In the genomic region with DNA sequence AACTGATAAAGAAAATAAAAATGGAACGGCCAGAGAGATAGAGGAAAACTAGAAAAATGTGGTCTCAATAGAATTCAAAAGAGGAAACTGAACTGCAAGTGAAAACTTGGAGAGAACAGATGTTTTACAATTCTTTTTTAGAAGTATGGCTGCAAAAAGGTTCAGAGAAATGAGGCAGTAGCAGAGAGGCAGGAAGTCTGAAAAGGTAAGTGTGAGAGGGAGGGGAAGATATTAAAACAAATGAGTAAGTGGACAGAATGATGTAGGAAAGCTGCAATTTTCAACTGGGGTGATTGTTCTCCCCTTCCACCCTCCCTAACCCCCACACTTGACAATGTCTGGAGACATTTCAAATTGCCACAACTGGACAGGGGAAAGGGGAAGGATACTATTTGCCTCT, we compare ENCODE assay signal across 15 cellular contexts. TPM values are rescaled to one million over a fixed set of nuclear protein-coding genes. Genes with fewer than 3 reads are reported as not detected.
A peak's percentile ranks its signal among the peaks of the same experiment; 100 is the strongest.
DNase-seq lines count a peak whose midpoint lies in the region; ATAC-seq and TF ChIP-seq lines count a peak whose summit lies in the region.
"Had no signal": no experiment of that assay in that cellular context is flagged by ENCODE, and none has a peak within 500 bp of the region (broad histone marks: within the 10 kb centered on the region; RNA-seq: fewer than 3 reads in every experiment).

No MANE protein-coding gene starts in this region.

- no peaks in the 10 kb centered on the region for H3K27me3 ChIP-seq in OCI-LY1 (ENCODE audit: insufficient read depth, low read length)
- H3K27me3 ChIP-seq in mesendoderm (ENCODE audit: insufficient read depth, low read length, poor library complexity): no peaks in the 10 kb centered on the region

- no peak overlapping the region for H4K5ac ChIP-seq in mesendoderm (ENCODE audit: low read length)

- peaks cover 35% of the 10 kb centered on the region for H3K36me3 ChIP-seq in OCI-LY1 (ENCODE audit: insufficient read depth, low read length)
- no peaks in the 10 kb centered on the region for H3K36me3 ChIP-seq in mesendoderm (ENCODE audit: control insufficient read depth, insufficient read depth, low read length)
- H3K36me3 ChIP-seq in mucosa of descending colon (ENCODE audit: low read depth): no peaks in the 10 kb centered on the region

- H2AK5ac ChIP-seq in mesendoderm (ENCODE audit: low read length): no peak overlapping the region

- H3K4me2 ChIP-seq in OCI-LY1 (ENCODE audit: low read length): peak overlapping the region; percentile 50; the same call in 1 of the 2 replicates
- no peak overlapping the region for H3K4me2 ChIP-seq in mesendoderm (ENCODE audit: low read length)

- H2BK120ac ChIP-seq in mesendoderm (ENCODE audit: low read depth, low read length): no peak overlapping the region

- H2BK15ac ChIP-seq in mesendoderm (replicated peaks; ENCODE audit: low read depth): no peak overlapping the region

- no peak overlapping the region for H2BK5ac ChIP-seq in mesendoderm (ENCODE audit: low read length)

- H3K23ac ChIP-seq in mesendoderm (ENCODE audit: low read length): no peak overlapping the region

- H3K18ac ChIP-seq in mesendoderm (ENCODE audit: low read length): no peak overlapping the region

- H3K9me3 ChIP-seq in OCI-LY1 (ENCODE audit: low read length) (0 out of 2 replicates have a peak, but pooled peaks cover 3% of the 10 kb centered on the region), mucosa of descending colon (no peaks in the 10 kb centered on the region)

- no CpG with 5 or more reads among the region's 1 CpG for WGBS in mesendoderm (ENCODE audit: extremely low coverage, insufficient coverage, low lambda C conversion rate)

- TF ChIP-seq CTCF in GM12865 (IDR thresholded peaks at IDR 0.05; ENCODE audit: insufficient read depth, low read depth, low read length, missing control alignments): no peak
- no peak for TF ChIP-seq CTCF in OCI-LY1 (IDR thresholded peaks at IDR 0.05; ENCODE audit: low read length)
- no peak for TF ChIP-seq CTCF in mucosa of descending colon (IDR thresholded peaks at IDR 0.05)

- H3K4ac ChIP-seq in mesendoderm (ENCODE audit: low read depth, low read length): no peak overlapping the region

- no peak overlapping the region for H4K8ac ChIP-seq in mesendoderm (ENCODE audit: low read depth, low read length)

- H3K4me1 ChIP-seq in OCI-LY1 (ENCODE audit: insufficient read depth, low read length, severe bottlenecking): peaks cover 34% of the 10 kb centered on the region
- H3K4me1 ChIP-seq in mesendoderm (ENCODE audit: control insufficient read depth, low read depth, low read length): peaks cover 2% of the 10 kb centered on the region
- H3K4me1 ChIP-seq in mucosa of descending colon (ENCODE audit: low read depth): peaks cover 24% of the 10 kb centered on the region

- H3K4me3 ChIP-seq in GM12865 (ENCODE audit: low read depth, low read length) (no peak overlapping the region), OCI-LY1 (ENCODE audit: low read depth, low read length, poor library complexity, severe bottlenecking) (no peak overlapping the region), mesendoderm (ENCODE audit: low read length) (no peak overlapping the region), mucosa of descending colon (no peak overlapping the region)

- no peaks in the 10 kb centered on the region for H3F3A ChIP-seq in OCI-LY1 (ENCODE audit: insufficient read depth, low read length)

- no peaks in the 10 kb centered on the region for H3K9me2 ChIP-seq in OCI-LY1 (ENCODE audit: low read depth, low read length)

- peaks cover 81% of the 10 kb centered on the region for H3K79me2 ChIP-seq in OCI-LY1 (ENCODE audit: insufficient read depth, low read length)
- peaks cover 55% of the 10 kb centered on the region for H3K79me2 ChIP-seq in mesendoderm (ENCODE audit: control insufficient read depth, insufficient read depth, low read length)

- H3K9ac ChIP-seq in OCI-LY1 (ENCODE audit: low read length): peak overlapping the region; percentile 54; the same call in 1 of the 2 replicates
- H3K9ac ChIP-seq in mesendoderm (ENCODE audit: low read length): no peak overlapping the region

- H2AFZ ChIP-seq in OCI-LY1 (ENCODE audit: low read length): no peak overlapping the region

- peak overlapping the region; percentile 72 for H3K27ac ChIP-seq in OCI-LY1 (ENCODE audit: low read depth, low read length, poor library complexity, severe bottlenecking)
- no peak overlapping the region for H3K27ac ChIP-seq in mesendoderm (ENCODE audit: low read depth, low read length)

- intact Hi-C loops in mucosa of descending colon (cut with DNase I, micrococcal nuclease): no loop called here

- no peaks in the 10 kb centered on the region; the same call in 1 of the 2 replicates for H4K20me1 ChIP-seq in OCI-LY1 (ENCODE audit: insufficient read depth, low read length)

- DNase-seq in GM12865 (ENCODE audit: low read depth): peak; percentile 18
- DNase-seq in mesendoderm: no peak
- no peak for DNase-seq in HK-2 (ENCODE audit: unreplicated experiment)
- no peak for DNase-seq in stimulated activated CD4-positive, alpha-beta T cell treated with anti-CD3 and anti-CD28 coated beads, Interleukin-15, amount 100 ng/mL, for 24 hours
- DNase-seq in mucosa of descending colon: no peak
- DNase-seq: NCI-H2107 had no signal

- peaks cover 12% of the 10 kb centered on the region for H3K79me1 ChIP-seq in mesendoderm (ENCODE audit: low read length)

- peak; percentile 64 for ATAC-seq in GM21390 (IDR thresholded peaks at IDR 0.05; ENCODE audit: unreplicated experiment)
- ATAC-seq in mucosa of descending colon: no peak
- ATAC-seq in GM21737 (IDR thresholded peaks at IDR 0.05; ENCODE audit: unreplicated experiment): no peak

- H3K56ac ChIP-seq in mesendoderm (ENCODE audit: low read length): peak overlapping the region; percentile 2

RNA-seq across cellular contexts. Expression of a gene that starts 12.9 kb away (rescaled TPM):
- 21.2 TPM for polyA plus RNA-seq in mesendoderm (2013, experiment 1 of 2)
- polyA plus RNA-seq in mesendoderm (2013, experiment 2 of 2): 21.0 TPM
- total RNA-seq in mucosa of descending colon: 10 to 100 TPM; 39.9 to 59.2 (median 45.6) TPM

RNA-seq across cellular contexts. Expression of a gene that starts 27.0 kb away (rescaled TPM):
- polyA plus RNA-seq in mesendoderm (2013, experiment 1 of 2): not detected
- polyA plus RNA-seq in mesendoderm (2013, experiment 2 of 2): not detected
- total RNA-seq in mucosa of descending colon: not detected
- total RNA-seq: activated CD8-positive, alpha-beta memory T cell treated with anti-CD3 and anti-CD28 coated beads for 36 hours; LHCN-M2; myocyte; T-helper 1 cell treated with Interleukin-12 subunit alpha and Interleukin-12 subunit beta and Interleukin-4 antibody, amounts not matched to agents 30 ng/mL and 1 ng/mL, for 36 hours had no signal
- polyA plus RNA-seq: adipose tissue, thymus had no signal
